Comparison of ENCODE assay signal across 1 cellular context in the genomic region with DNA sequence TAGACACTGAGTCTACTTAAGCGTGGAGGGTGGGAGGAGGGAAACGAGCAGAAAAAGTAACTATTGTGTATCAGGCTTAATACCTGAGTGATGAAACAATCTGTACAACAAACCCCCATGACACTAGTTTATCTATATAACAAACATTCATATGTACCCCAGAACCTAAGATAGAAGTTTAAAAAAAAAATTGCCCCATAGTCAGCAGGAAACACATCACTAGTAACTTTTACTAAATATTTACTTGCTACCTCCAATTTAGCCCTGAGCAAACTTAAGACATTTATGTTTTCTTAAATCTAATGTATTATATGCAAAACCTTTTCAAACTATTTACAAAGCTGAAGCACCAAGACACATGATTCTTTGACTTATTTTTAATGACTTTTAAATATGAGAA.
TF ChIP-seq lines count a peak whose summit lies in the region.

No MANE protein-coding gene starts in this region.

TF ChIP-seq in H1, 55 proteins besides CTCF, POLR2A, EP300 and RAD21:
- TF ChIP-seq JUN (IDR thresholded peaks at IDR 0.05; ENCODE audit: low read depth, low read length) = no peak
- no peak for TF ChIP-seq ASH2L (IDR thresholded peaks at IDR 0.05; ENCODE audit: low read length)
- TF ChIP-seq SAP30 (IDR thresholded peaks at IDR 0.05; ENCODE audit: insufficient read depth, insufficient replicate concordance, low read length) = no peak
- TF ChIP-seq EZH2 (IDR thresholded peaks at IDR 0.05; ENCODE audit: low read depth, low read length, severe bottlenecking) = no peak
- TF ChIP-seq TAF1 (IDR thresholded peaks at IDR 0.05; ENCODE audit: low read depth, low read length) = no peak
- no peak for TF ChIP-seq SP4 (IDR thresholded peaks at IDR 0.05; ENCODE audit: low read length)
- TF ChIP-seq, protein P1, sequence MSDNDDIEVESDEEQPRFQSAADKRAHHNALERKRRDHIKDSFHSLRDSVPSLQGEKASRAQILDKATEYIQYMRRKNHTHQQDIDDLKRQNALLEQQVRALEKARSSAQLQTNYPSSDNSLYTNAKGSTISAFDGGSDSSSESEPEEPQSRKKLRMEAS (IDR thresholded peaks at IDR 0.05) = no peak
- TF ChIP-seq, protein P2, sequence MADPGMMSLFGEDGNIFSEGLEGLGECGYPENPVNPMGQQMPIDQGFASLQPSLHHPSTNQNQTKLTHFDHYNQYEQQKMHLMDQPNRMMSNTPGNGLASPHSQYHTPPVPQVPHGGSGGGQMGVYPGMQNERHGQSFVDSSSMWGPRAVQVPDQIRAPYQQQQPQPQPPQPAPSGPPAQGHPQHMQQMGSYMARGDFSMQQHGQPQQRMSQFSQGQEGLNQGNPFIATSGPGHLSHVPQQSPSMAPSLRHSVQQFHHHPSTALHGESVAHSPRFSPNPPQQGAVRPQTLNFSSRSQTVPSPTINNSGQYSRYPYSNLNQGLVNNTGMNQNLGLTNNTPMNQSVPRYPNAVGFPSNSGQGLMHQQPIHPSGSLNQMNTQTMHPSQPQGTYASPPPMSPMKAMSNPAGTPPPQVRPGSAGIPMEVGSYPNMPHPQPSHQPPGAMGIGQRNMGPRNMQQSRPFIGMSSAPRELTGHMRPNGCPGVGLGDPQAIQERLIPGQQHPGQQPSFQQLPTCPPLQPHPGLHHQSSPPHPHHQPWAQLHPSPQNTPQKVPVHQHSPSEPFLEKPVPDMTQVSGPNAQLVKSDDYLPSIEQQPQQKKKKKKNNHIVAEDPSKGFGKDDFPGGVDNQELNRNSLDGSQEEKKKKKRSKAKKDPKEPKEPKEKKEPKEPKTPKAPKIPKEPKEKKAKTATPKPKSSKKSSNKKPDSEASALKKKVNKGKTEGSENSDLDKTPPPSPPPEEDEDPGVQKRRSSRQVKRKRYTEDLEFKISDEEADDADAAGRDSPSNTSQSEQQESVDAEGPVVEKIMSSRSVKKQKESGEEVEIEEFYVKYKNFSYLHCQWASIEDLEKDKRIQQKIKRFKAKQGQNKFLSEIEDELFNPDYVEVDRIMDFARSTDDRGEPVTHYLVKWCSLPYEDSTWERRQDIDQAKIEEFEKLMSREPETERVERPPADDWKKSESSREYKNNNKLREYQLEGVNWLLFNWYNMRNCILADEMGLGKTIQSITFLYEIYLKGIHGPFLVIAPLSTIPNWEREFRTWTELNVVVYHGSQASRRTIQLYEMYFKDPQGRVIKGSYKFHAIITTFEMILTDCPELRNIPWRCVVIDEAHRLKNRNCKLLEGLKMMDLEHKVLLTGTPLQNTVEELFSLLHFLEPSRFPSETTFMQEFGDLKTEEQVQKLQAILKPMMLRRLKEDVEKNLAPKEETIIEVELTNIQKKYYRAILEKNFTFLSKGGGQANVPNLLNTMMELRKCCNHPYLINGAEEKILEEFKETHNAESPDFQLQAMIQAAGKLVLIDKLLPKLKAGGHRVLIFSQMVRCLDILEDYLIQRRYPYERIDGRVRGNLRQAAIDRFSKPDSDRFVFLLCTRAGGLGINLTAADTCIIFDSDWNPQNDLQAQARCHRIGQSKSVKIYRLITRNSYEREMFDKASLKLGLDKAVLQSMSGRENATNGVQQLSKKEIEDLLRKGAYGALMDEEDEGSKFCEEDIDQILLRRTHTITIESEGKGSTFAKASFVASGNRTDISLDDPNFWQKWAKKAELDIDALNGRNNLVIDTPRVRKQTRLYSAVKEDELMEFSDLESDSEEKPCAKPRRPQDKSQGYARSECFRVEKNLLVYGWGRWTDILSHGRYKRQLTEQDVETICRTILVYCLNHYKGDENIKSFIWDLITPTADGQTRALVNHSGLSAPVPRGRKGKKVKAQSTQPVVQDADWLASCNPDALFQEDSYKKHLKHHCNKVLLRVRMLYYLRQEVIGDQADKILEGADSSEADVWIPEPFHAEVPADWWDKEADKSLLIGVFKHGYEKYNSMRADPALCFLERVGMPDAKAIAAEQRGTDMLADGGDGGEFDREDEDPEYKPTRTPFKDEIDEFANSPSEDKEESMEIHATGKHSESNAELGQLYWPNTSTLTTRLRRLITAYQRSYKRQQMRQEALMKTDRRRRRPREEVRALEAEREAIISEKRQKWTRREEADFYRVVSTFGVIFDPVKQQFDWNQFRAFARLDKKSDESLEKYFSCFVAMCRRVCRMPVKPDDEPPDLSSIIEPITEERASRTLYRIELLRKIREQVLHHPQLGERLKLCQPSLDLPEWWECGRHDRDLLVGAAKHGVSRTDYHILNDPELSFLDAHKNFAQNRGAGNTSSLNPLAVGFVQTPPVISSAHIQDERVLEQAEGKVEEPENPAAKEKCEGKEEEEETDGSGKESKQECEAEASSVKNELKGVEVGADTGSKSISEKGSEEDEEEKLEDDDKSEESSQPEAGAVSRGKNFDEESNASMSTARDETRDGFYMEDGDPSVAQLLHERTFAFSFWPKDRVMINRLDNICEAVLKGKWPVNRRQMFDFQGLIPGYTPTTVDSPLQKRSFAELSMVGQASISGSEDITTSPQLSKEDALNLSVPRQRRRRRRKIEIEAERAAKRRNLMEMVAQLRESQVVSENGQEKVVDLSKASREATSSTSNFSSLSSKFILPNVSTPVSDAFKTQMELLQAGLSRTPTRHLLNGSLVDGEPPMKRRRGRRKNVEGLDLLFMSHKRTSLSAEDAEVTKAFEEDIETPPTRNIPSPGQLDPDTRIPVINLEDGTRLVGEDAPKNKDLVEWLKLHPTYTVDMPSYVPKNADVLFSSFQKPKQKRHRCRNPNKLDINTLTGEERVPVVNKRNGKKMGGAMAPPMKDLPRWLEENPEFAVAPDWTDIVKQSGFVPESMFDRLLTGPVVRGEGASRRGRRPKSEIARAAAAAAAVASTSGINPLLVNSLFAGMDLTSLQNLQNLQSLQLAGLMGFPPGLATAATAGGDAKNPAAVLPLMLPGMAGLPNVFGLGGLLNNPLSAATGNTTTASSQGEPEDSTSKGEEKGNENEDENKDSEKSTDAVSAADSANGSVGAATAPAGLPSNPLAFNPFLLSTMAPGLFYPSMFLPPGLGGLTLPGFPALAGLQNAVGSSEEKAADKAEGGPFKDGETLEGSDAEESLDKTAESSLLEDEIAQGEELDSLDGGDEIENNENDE (IDR thresholded peaks at IDR 0.05; ENCODE audit: insufficient replicate concordance, low read length) = no peak
- TF ChIP-seq RFX5 (IDR thresholded peaks at IDR 0.05; ENCODE audit: borderline replicate concordance, low read depth, low read length) = no peak
- TF ChIP-seq CBX5 (IDR thresholded peaks at IDR 0.05; ENCODE audit: low read depth, low read length) = no peak
- TF ChIP-seq RNF2 (IDR thresholded peaks at IDR 0.05; ENCODE audit: borderline replicate concordance, low read depth, low read length, missing control alignments, poor library complexity, severe bottlenecking) = no peak
- TF ChIP-seq CBX8 (IDR thresholded peaks at IDR 0.05; ENCODE audit: borderline replicate concordance, low read depth, low read length) = no peak
- no peak for TF ChIP-seq CREB1 (IDR thresholded peaks at IDR 0.05)
- TF ChIP-seq MAFK (IDR thresholded peaks at IDR 0.05; ENCODE audit: low read depth, low read length) = no peak
